19 cellular contexts compared by ENCODE assay signal in genomic region chr22:47022475-47022874, GRCh38.
DNase-seq lines count a peak whose midpoint lies in the region; ATAC-seq lines count a peak whose summit lies in the region.
"Had no signal": no experiment of that assay in that cellular context is flagged by ENCODE, and none has a peak within 500 bp of the region (broad histone marks: within the 10 kb centered on the region; RNA-seq: fewer than 3 reads in every experiment).

No MANE protein-coding gene starts in this region.

- peaks cover 34% of the 10 kb centered on the region for H3K4me1 Mint-ChIP-seq in activated naive CD4-positive, alpha-beta T cell treated with anti-CD3 and anti-CD28 coated beads for 36 hours (ENCODE audit: low read depth)
- peaks cover 15% of the 10 kb centered on the region for H3K4me1 Mint-ChIP-seq in activated T-helper 2 cell treated with anti-CD3 and anti-CD28 coated beads, Interferon-gamma antibody, Interleukin-2, Interleukin-4, amounts not matched to agents 10 μg/mL and 5 μg/mL and 100 μg/mL, durations not matched to agents 14 hours and 24 hours and 36 hours (ENCODE audit: low read depth)
- peaks cover 43% of the 10 kb centered on the region for H3K4me1 Mint-ChIP-seq in stimulated activated naive CD8-positive, alpha-beta T cell treated with anti-CD3 and anti-CD28 coated beads, Interleukin-15, amount 100 ng/mL, for 72 hours

- H3K27me3 Mint-ChIP-seq in activated naive CD4-positive, alpha-beta T cell treated with anti-CD3 and anti-CD28 coated beads for 36 hours (ENCODE audit: low read depth), result no peaks in the 10 kb centered on the region
- no peaks in the 10 kb centered on the region for H3K27me3 Mint-ChIP-seq in activated T-helper 2 cell treated with anti-CD3 and anti-CD28 coated beads, Interferon-gamma antibody, Interleukin-2, Interleukin-4, amounts not matched to agents 10 μg/mL and 5 μg/mL and 100 μg/mL, durations not matched to agents 14 hours and 24 hours and 36 hours (ENCODE audit: low read depth)
- H3K27me3 Mint-ChIP-seq in stimulated activated naive CD8-positive, alpha-beta T cell treated with anti-CD3 and anti-CD28 coated beads, Interleukin-15, amount 100 ng/mL, for 72 hours, result no peaks in the 10 kb centered on the region

- H3K27ac Mint-ChIP-seq in activated naive CD4-positive, alpha-beta T cell treated with anti-CD3 and anti-CD28 coated beads for 36 hours, result no peak overlapping the region
- peak overlapping the region; percentile 48 for H3K27ac Mint-ChIP-seq in activated T-helper 2 cell treated with anti-CD3 and anti-CD28 coated beads, Interferon-gamma antibody, Interleukin-2, Interleukin-4, amounts not matched to agents 10 μg/mL and 5 μg/mL and 100 μg/mL, durations not matched to agents 14 hours and 24 hours and 36 hours
- peak overlapping the region in 1 of 2 donors; percentile 89 for H3K27ac Mint-ChIP-seq in stimulated activated naive CD8-positive, alpha-beta T cell treated with anti-CD3 and anti-CD28 coated beads, Interleukin-15, amount 100 ng/mL, for 72 hours

- peak; percentile 81 to 83 for ATAC-seq in activated CD4-positive, CD25-positive, alpha-beta regulatory T cell treated with anti-CD3 and anti-CD28 coated beads, Interleukin-2, amount 50 U/mL, for 24 hours
- peak; percentile 50 for ATAC-seq in stimulated activated naive CD8-positive, alpha-beta T cell treated with anti-CD3 and anti-CD28 coated beads, Interleukin-15, amount 100 ng/mL, for 72 hours
- no peak for ATAC-seq in Right ventricle myocardium inferior

- no peak overlapping the region for H3K4me3 Mint-ChIP-seq in activated naive CD4-positive, alpha-beta T cell treated with anti-CD3 and anti-CD28 coated beads for 36 hours
- H3K4me3 Mint-ChIP-seq in activated T-helper 2 cell treated with anti-CD3 and anti-CD28 coated beads, Interferon-gamma antibody, Interleukin-2, Interleukin-4, amounts not matched to agents 10 μg/mL and 5 μg/mL and 100 μg/mL, durations not matched to agents 14 hours and 24 hours and 36 hours (ENCODE audit: low read depth), result no peak overlapping the region
- H3K4me3 Mint-ChIP-seq in stimulated activated naive CD8-positive, alpha-beta T cell treated with anti-CD3 and anti-CD28 coated beads, Interleukin-15, amount 100 ng/mL, for 72 hours, result no peak overlapping the region

- intact Hi-C loops in activated naive CD4-positive, alpha-beta T cell treated with anti-CD3 and anti-CD28 coated beads for 36 hours (cut with micrococcal nuclease), result no loop called here
- intact Hi-C loops in activated T-helper 2 cell treated with anti-CD3 and anti-CD28 coated beads, Interferon-gamma antibody, Interleukin-2, Interleukin-4, amounts not matched to agents 10 μg/mL and 5 μg/mL and 100 μg/mL, durations not matched to agents 14 hours and 24 hours and 36 hours (cut with micrococcal nuclease), result no loop called here
- intact Hi-C loops in Right ventricle myocardium inferior (cut with DNase I), result no loop called here

- no peak for DNase-seq in activated CD4-positive, CD25-positive, alpha-beta regulatory T cell (lab: John Stamatoyannopoulos, UW)
- DNase-seq in activated naive CD4-positive, alpha-beta T cell treated with anti-CD3 and anti-CD28 coated beads for 36 hours, result peak; percentile 15
- DNase-seq in activated naive CD4-positive, alpha-beta T cell (lab: John Stamatoyannopoulos, UW), result no peak
- no peak for DNase-seq in activated T-helper 2 cell treated with anti-CD3 and anti-CD28 coated beads, Interferon-gamma antibody, Interleukin-2, Interleukin-4, amounts not matched to agents 10 μg/mL and 5 μg/mL and 100 μg/mL, durations not matched to agents 14 hours and 24 hours and 36 hours (ENCODE audit: low spot score)
- no peak for DNase-seq in stimulated activated naive CD8-positive, alpha-beta T cell treated with anti-CD3 and anti-CD28 coated beads, Interleukin-15, amount 100 ng/mL, for 72 hours
- DNase-seq in HuH-7.5 (ENCODE audit: low spot score) (no peak), Right ventricle myocardium inferior (ENCODE audit: missing footprints) (no peak)
- DNase-seq: AML-193, COR-L47, DMS 273 treated with DMSO at 0.1 percent for 48 hours, DND-41, NCI-H1092 treated with DMSO at 0.1 percent for 48 hours, NCI-H1694, NCI-H2081 treated with DMSO at 0.1 percent for 48 hours, NCI-H510A treated with DMSO at 0.1 percent for 48 hours, NCI-H774, OCI-M1, SHP77 had no signal

- CTCF ChIA-PET in activated naive CD4-positive, alpha-beta T cell treated with anti-CD3 and anti-CD28 coated beads for 36 hours (lab: Charles Lee), result interaction anchor here (0.6 kb wide), 1 partner anchor 8 kb away, joined by 3 read pairs; no protein-coding TSS in a partner anchor

- no peaks in the 10 kb centered on the region for H3K9me3 Mint-ChIP-seq in activated naive CD4-positive, alpha-beta T cell treated with anti-CD3 and anti-CD28 coated beads for 36 hours
- peaks cover 9% of the 10 kb centered on the region for H3K9me3 Mint-ChIP-seq in activated T-helper 2 cell treated with anti-CD3 and anti-CD28 coated beads, Interferon-gamma antibody, Interleukin-2, Interleukin-4, amounts not matched to agents 10 μg/mL and 5 μg/mL and 100 μg/mL, durations not matched to agents 14 hours and 24 hours and 36 hours
- H3K9me3 Mint-ChIP-seq in stimulated activated naive CD8-positive, alpha-beta T cell treated with anti-CD3 and anti-CD28 coated beads, Interleukin-15, amount 100 ng/mL, for 72 hours, result peaks cover 8% of the 10 kb centered on the region in 2 donors

- peaks cover 5% of the 10 kb centered on the region for H3K36me3 Mint-ChIP-seq in activated naive CD4-positive, alpha-beta T cell treated with anti-CD3 and anti-CD28 coated beads for 36 hours (ENCODE audit: low read depth)
- H3K36me3 Mint-ChIP-seq in activated T-helper 2 cell treated with anti-CD3 and anti-CD28 coated beads, Interferon-gamma antibody, Interleukin-2, Interleukin-4, amounts not matched to agents 10 μg/mL and 5 μg/mL and 100 μg/mL, durations not matched to agents 14 hours and 24 hours and 36 hours (ENCODE audit: low read depth), result peaks cover 20% of the 10 kb centered on the region
